ENCODE assay signal across 8 cellular contexts in the genomic region with DNA sequence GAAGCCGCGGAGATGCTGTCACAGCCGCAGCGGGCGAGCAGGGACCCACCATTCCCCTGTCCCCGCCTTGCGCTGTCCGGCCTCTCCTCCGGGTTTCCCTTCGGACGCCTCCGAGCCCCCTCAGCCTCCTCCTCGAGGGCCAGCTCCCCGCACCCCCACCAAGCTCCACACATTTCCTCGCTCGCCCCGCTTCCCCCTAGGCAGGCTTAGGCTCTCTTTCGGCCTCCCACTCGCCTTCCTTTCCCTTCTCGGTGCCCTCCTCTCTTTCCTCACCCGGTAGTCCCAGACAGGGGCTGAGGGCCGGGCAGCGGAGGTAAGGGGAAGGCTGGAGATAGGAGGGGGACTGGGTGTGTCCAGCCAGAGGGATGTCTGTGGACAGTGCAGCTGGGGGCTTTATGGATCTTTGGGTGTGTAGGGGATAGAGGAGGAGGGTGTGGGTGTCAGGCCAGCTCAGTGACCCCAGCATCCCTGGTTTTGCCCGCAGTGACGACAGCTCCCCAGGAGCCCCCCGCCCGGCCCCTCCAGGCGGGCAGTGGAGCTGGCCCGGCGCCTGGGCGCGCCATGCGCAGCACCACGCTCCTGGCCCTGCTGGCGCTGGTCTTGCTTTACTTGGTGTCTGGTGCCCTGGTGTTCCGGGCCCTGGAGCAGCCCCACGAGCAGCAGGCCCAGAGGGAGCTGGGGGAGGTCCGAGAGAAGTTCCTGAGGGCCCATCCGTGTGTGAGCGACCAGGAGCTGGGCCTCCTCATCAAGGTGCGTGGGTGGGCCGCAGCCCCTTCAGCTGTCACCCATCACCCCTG. TPM values are rescaled to one million over a fixed set of nuclear protein-coding genes. Genes with fewer than 3 reads are reported as not detected.
DNase-seq lines count a peak whose midpoint lies in the region; ATAC-seq and TF ChIP-seq lines count a peak whose summit lies in the region.

No MANE protein-coding gene starts in this region.

- intact Hi-C loops in activated T-helper 1 cell treated with anti-CD3 and anti-CD28 coated beads, Interleukin-12 subunit alpha, Interleukin-12 subunit beta, Interleukin-2, Interleukin-4 antibody, amounts not matched to agents 30 ng/mL and 10 ng/mL and 1 ng/mL, durations not matched to agents 14 hours and 24 hours and 36 hours (cut with micrococcal nuclease) = loop anchor here (1.0 kb wide), 1 partner anchor 9 kb away; no protein-coding TSS in a partner anchor

- H3K4me1 Mint-ChIP-seq in T-helper 2 cell treated with Interferon-gamma antibody and Interleukin-4, amounts not matched to agents 5 μg/mL and 100 μg/mL, for 36 hours (ENCODE audit: low read depth) = peaks cover 4% of the 10 kb centered on the region
- H3K4me1 Mint-ChIP-seq in activated T-helper 1 cell treated with anti-CD3 and anti-CD28 coated beads, Interleukin-12 subunit alpha, Interleukin-12 subunit beta, Interleukin-2, Interleukin-4 antibody, amounts not matched to agents 30 ng/mL and 10 ng/mL and 1 ng/mL, durations not matched to agents 14 hours and 24 hours and 36 hours (ENCODE audit: low read depth) = peaks cover 10% of the 10 kb centered on the region

- no peaks in the 10 kb centered on the region for H3K9me3 Mint-ChIP-seq in T-helper 2 cell treated with Interferon-gamma antibody and Interleukin-4, amounts not matched to agents 5 μg/mL and 100 μg/mL, for 36 hours
- H3K9me3 Mint-ChIP-seq in activated T-helper 1 cell treated with anti-CD3 and anti-CD28 coated beads, Interleukin-12 subunit alpha, Interleukin-12 subunit beta, Interleukin-2, Interleukin-4 antibody, amounts not matched to agents 30 ng/mL and 10 ng/mL and 1 ng/mL, durations not matched to agents 14 hours and 24 hours and 36 hours = no peaks in the 10 kb centered on the region

- H3K9me3 ChIP-seq in iPS-15b (ENCODE audit: control insufficient read depth, insufficient read depth, low read length) (no peaks in the 10 kb centered on the region), smooth muscle cell (replicated peaks; ENCODE audit: low read depth) (no peaks in the 10 kb centered on the region)

- no peaks in the 10 kb centered on the region for H3F3A ChIP-seq in smooth muscle cell (ENCODE audit: low read depth)

- H3K4me3 Mint-ChIP-seq in T-helper 2 cell treated with Interferon-gamma antibody and Interleukin-4, amounts not matched to agents 5 μg/mL and 100 μg/mL, for 36 hours = peak overlapping the region; percentile 47
- peak overlapping the region; percentile 53 for H3K4me3 Mint-ChIP-seq in activated T-helper 1 cell treated with anti-CD3 and anti-CD28 coated beads, Interleukin-12 subunit alpha, Interleukin-12 subunit beta, Interleukin-2, Interleukin-4 antibody, amounts not matched to agents 30 ng/mL and 10 ng/mL and 1 ng/mL, durations not matched to agents 14 hours and 24 hours and 36 hours

- 42% methylated on average over 21 of the region's 42 CpGs for WGBS in smooth muscle cell (ENCODE audit: low lambda C conversion rate)

- H3K36me3 ChIP-seq in iPS-15b (ENCODE audit: control insufficient read depth, insufficient read depth, low read length) = no peaks in the 10 kb centered on the region
- no peaks in the 10 kb centered on the region for H3K36me3 ChIP-seq in smooth muscle cell (ENCODE audit: low read depth)

- H3K4me1 ChIP-seq in iPS-15b (ENCODE audit: control insufficient read depth, insufficient read depth, low read length) = no peaks in the 10 kb centered on the region
- peaks cover 5% of the 10 kb centered on the region for H3K4me1 ChIP-seq in smooth muscle cell (ENCODE audit: low read depth)

- H3K27ac ChIP-seq in smooth muscle cell (ENCODE audit: low read depth) = no peak overlapping the region

- TF ChIP-seq CTCF in smooth muscle cell (IDR thresholded peaks at IDR 0.05; ENCODE audit: borderline replicate concordance, insufficient read depth, poor library complexity, severe bottlenecking) (no peak), omental fat pad (IDR thresholded peaks at IDR 0.05) (no peak)

- DNase-seq in T-helper 2 cell treated with Interferon-gamma antibody and Interleukin-4, amounts not matched to agents 5 μg/mL and 100 μg/mL, for 36 hours (ENCODE audit: low spot score) = no peak
- DNase-seq in T-helper 2 cell = no peak
- DNase-seq in activated T-helper 1 cell treated with anti-CD3 and anti-CD28 coated beads, Interleukin-12 subunit alpha, Interleukin-12 subunit beta, Interleukin-2, Interleukin-4 antibody, amounts not matched to agents 30 ng/mL and 10 ng/mL and 1 ng/mL, durations not matched to agents 14 hours and 24 hours and 36 hours (ENCODE audit: low spot score) = no peak
- no peak for DNase-seq in smooth muscle cell (lab: John Stamatoyannopoulos, UW; ENCODE audit: unreplicated experiment)
- DNase-seq in NCI-H82 treated with DMSO at 0.1 percent for 48 hours (lab: John Stamatoyannopoulos, UW; ENCODE audit: unreplicated experiment) = no peak
- DNase-seq in omental fat pad (ENCODE audit: low spot score) = no peak

- H4K20me1 ChIP-seq in smooth muscle cell (ENCODE audit: low read depth) = peaks cover 20% of the 10 kb centered on the region

- no peak for ATAC-seq in GM21367 (IDR thresholded peaks at IDR 0.05; ENCODE audit: unreplicated experiment)
- ATAC-seq in omental fat pad (ENCODE audit: low FRiP score) = no peak

- H3K27me3 Mint-ChIP-seq in T-helper 2 cell treated with Interferon-gamma antibody and Interleukin-4, amounts not matched to agents 5 μg/mL and 100 μg/mL, for 36 hours (ENCODE audit: low read depth) = peaks cover 67% of the 10 kb centered on the region
- peaks cover 64% of the 10 kb centered on the region for H3K27me3 Mint-ChIP-seq in activated T-helper 1 cell treated with anti-CD3 and anti-CD28 coated beads, Interleukin-12 subunit alpha, Interleukin-12 subunit beta, Interleukin-2, Interleukin-4 antibody, amounts not matched to agents 30 ng/mL and 10 ng/mL and 1 ng/mL, durations not matched to agents 14 hours and 24 hours and 36 hours (ENCODE audit: insufficient read depth)

- no peak overlapping the region for H3K9ac ChIP-seq in iPS-15b (ENCODE audit: low read depth, low read length)
- H3K9ac ChIP-seq in smooth muscle cell (ENCODE audit: low read depth) = no peak overlapping the region

- no peaks in the 10 kb centered on the region for H3K79me2 ChIP-seq in smooth muscle cell (ENCODE audit: low read depth)

- H3K27me3 ChIP-seq in iPS-15b (ENCODE audit: control insufficient read depth, insufficient read depth, low read length) (peaks cover 83% of the 10 kb centered on the region), smooth muscle cell (ENCODE audit: low read depth) (peaks cover 79% of the 10 kb centered on the region)

- H3K36me3 Mint-ChIP-seq in T-helper 2 cell treated with Interferon-gamma antibody and Interleukin-4, amounts not matched to agents 5 μg/mL and 100 μg/mL, for 36 hours (ENCODE audit: low read depth) = no peaks in the 10 kb centered on the region
- peaks cover 5% of the 10 kb centered on the region for H3K36me3 Mint-ChIP-seq in activated T-helper 1 cell treated with anti-CD3 and anti-CD28 coated beads, Interleukin-12 subunit alpha, Interleukin-12 subunit beta, Interleukin-2, Interleukin-4 antibody, amounts not matched to agents 30 ng/mL and 10 ng/mL and 1 ng/mL, durations not matched to agents 14 hours and 24 hours and 36 hours (ENCODE audit: low read depth)

- H3K4me2 ChIP-seq in smooth muscle cell = peak overlapping the region; percentile 88

- no peak overlapping the region for H2AFZ ChIP-seq in smooth muscle cell (ENCODE audit: low read depth)

- peak overlapping the region; percentile 39 for H3K4me3 ChIP-seq in iPS-15b (ENCODE audit: low read depth, low read length)
- peak overlapping the region; percentile 44 for H3K4me3 ChIP-seq in smooth muscle cell

- peak overlapping the region; percentile 26 for H3K27ac Mint-ChIP-seq in T-helper 2 cell treated with Interferon-gamma antibody and Interleukin-4, amounts not matched to agents 5 μg/mL and 100 μg/mL, for 36 hours
- H3K27ac Mint-ChIP-seq in activated T-helper 1 cell treated with anti-CD3 and anti-CD28 coated beads, Interleukin-12 subunit alpha, Interleukin-12 subunit beta, Interleukin-2, Interleukin-4 antibody, amounts not matched to agents 30 ng/mL and 10 ng/mL and 1 ng/mL, durations not matched to agents 14 hours and 24 hours and 36 hours = no peak overlapping the region

RNA-seq across cellular contexts. Expression of gene KCNK4, which starts 1.6 kb away (rescaled TPM):
- total RNA-seq in activated T-helper 1 cell treated with anti-CD3 and anti-CD28 coated beads, Interleukin-12 subunit alpha, Interleukin-12 subunit beta, Interleukin-2, Interleukin-4 antibody, amounts not matched to agents 30 ng/mL and 10 ng/mL and 1 ng/mL, durations not matched to agents 14 hours and 24 hours and 36 hours = 0.16 and 0.29 TPM in 2 replicates
- not detected in 2 replicates for total RNA-seq in smooth muscle cell
- polyA plus RNA-seq in smooth muscle cell = not detected in 2 replicates
- total RNA-seq in omental fat pad = not detected

RNA-seq across cellular contexts. Expression of gene GPR137, which starts 7.0 kb away (rescaled TPM):
- total RNA-seq in activated T-helper 1 cell treated with anti-CD3 and anti-CD28 coated beads, Interleukin-12 subunit alpha, Interleukin-12 subunit beta, Interleukin-2, Interleukin-4 antibody, amounts not matched to agents 30 ng/mL and 10 ng/mL and 1 ng/mL, durations not matched to agents 14 hours and 24 hours and 36 hours = 35.3 and 41.8 TPM in 2 replicates
- 17.3 and 19.6 TPM in 2 replicates for total RNA-seq in smooth muscle cell
- 63.6 and 69.0 TPM in 2 replicates for polyA plus RNA-seq in smooth muscle cell
- total RNA-seq in omental fat pad = 10 to 100 TPM in 3 of 4 donors, 1 to 10 TPM in 1; 8.2 to 20.6 (median 12.7) TPM

RNA-seq across cellular contexts. Expression of gene CATSPERZ, which starts 7.5 kb away (rescaled TPM):
- 0.47 TPM in 1 of 2 replicates, not detected in the other for total RNA-seq in activated T-helper 1 cell treated with anti-CD3 and anti-CD28 coated beads, Interleukin-12 subunit alpha, Interleukin-12 subunit beta, Interleukin-2, Interleukin-4 antibody, amounts not matched to agents 30 ng/mL and 10 ng/mL and 1 ng/mL, durations not matched to agents 14 hours and 24 hours and 36 hours
- total RNA-seq in smooth muscle cell = not detected in 2 replicates
- polyA plus RNA-seq in smooth muscle cell = not detected in 2 replicates
- not detected for total RNA-seq in omental fat pad

RNA-seq across cellular contexts. Expression of gene BAD, which starts 8.2 kb away (rescaled TPM):
- 30.1 and 38.0 TPM in 2 replicates for total RNA-seq in activated T-helper 1 cell treated with anti-CD3 and anti-CD28 coated beads, Interleukin-12 subunit alpha, Interleukin-12 subunit beta, Interleukin-2, Interleukin-4 antibody, amounts not matched to agents 30 ng/mL and 10 ng/mL and 1 ng/mL, durations not matched to agents 14 hours and 24 hours and 36 hours
- total RNA-seq in smooth muscle cell (48.7 and 65.8 TPM in 2 replicates), omental fat pad (10 to 100 TPM; 47.9 to 89.7 (median 78.8) TPM)
- 117 and 126 TPM in 2 replicates for polyA plus RNA-seq in smooth muscle cell

RNA-seq across cellular contexts. Expression of gene ESRRA, which starts 12.7 kb away (rescaled TPM):
- 64.4 and 67.3 TPM in 2 replicates for total RNA-seq in activated T-helper 1 cell treated with anti-CD3 and anti-CD28 coated beads, Interleukin-12 subunit alpha, Interleukin-12 subunit beta, Interleukin-2, Interleukin-4 antibody, amounts not matched to agents 30 ng/mL and 10 ng/mL and 1 ng/mL, durations not matched to agents 14 hours and 24 hours and 36 hours
- total RNA-seq in smooth muscle cell = 7.7 and 8.0 TPM in 2 replicates
- polyA plus RNA-seq in smooth muscle cell = 16.7 and 29.4 TPM in 2 replicates
- 10 to 100 TPM; 32.1 to 50.8 (median 44.6) TPM for total RNA-seq in omental fat pad
